12 cellular contexts compared by ENCODE assay signal in genomic region chr11:76701701-76702100, GRCh38.
DNase-seq lines count a peak whose midpoint lies in the region; ATAC-seq and FAIRE-seq lines count a peak whose summit lies in the region.
"Had no signal": no experiment of that assay in that cellular context is flagged by ENCODE, and none has a peak within 500 bp of the region (broad histone marks: within the 10 kb centered on the region; RNA-seq: fewer than 3 reads in every experiment).

No MANE protein-coding gene starts in this region.

- no peak for ATAC-seq in GM21423 (IDR thresholded peaks at IDR 0.05; ENCODE audit: unreplicated experiment)
- ATAC-seq in GM19463 (IDR thresholded peaks at IDR 0.05; ENCODE audit: unreplicated experiment), result no peak

- DNase-seq in AG08395 (ENCODE audit: low spot score), result peak; percentile 83
- DNase-seq in HTR-8/SVneo (ENCODE audit: insufficient read length, low spot score), result peak; percentile 71
- DNase-seq in astrocyte of the hippocampus (ENCODE audit: low read depth, low spot score), result peak; percentile 60
- peak; percentile 69 for DNase-seq in iris pigment epithelial cell (ENCODE audit: low read depth)
- no peak for DNase-seq in NCI-H69 (lab: John Stamatoyannopoulos, UW)
- DNase-seq in activated CD4-positive, CD25-positive, alpha-beta regulatory T cell (lab: John Stamatoyannopoulos, UW), result no peak
- DNase-seq: activated CD4-positive, alpha-beta memory T cell treated with anti-CD3 and anti-CD28 coated beads, Interleukin-2, amount 10 ng/mL, durations not matched to agents 7 days and 5 days; activated gamma-delta T cell treated with Interleukin-2 at 50 U/mL for 16 hours; NCI-H524 treated with DMSO at 0.1 percent for 48 hours; stimulated activated CD4-positive, alpha-beta T cell treated with anti-CD3 and anti-CD28 coated beads, Interleukin-1b, Interleukin-23, amount 100 ng/mL, for 48 hours had no signal

- no peak for FAIRE-seq in HTR-8/SVneo (lab: Jason Lieb, UNC)

Comparison
In these comparisons a context has a peak if more than half of its experiments do, and no peak if none do; other contexts are left out.
1. DNase-seq: peak in AG08395 (single experiment), HTR-8/SVneo (single experiment), astrocyte of the hippocampus (single experiment) and iris pigment epithelial cell (single experiment); none in NCI-H69 (single experiment) and activated CD4-positive, CD25-positive, alpha-beta regulatory T cell (0 of 4).